Comparison of ENCODE assay signal across 8 cellular contexts in genomic region chr5:42718591-42718990, GRCh38. TPM values are rescaled to one million over a fixed set of nuclear protein-coding genes. Genes with fewer than 3 reads are reported as not detected.
DNase-seq lines count a peak whose midpoint lies in the region; ATAC-seq and TF ChIP-seq lines count a peak whose summit lies in the region.

No MANE protein-coding gene starts in this region.

- in situ Hi-C loops in KBM-7 (cut with MboI; ENCODE audit: low pct_unique_long_range_greater_than_20kb, low sequenced_read_pairs), result no loop called here

- no peaks in the 10 kb centered on the region for H3K9me2 ChIP-seq in hepatocyte (replicated peaks; ENCODE audit: insufficient read depth)

- no peaks in the 10 kb centered on the region for H4K20me1 ChIP-seq in hepatocyte (ENCODE audit: insufficient read depth, poor library complexity, severe bottlenecking)

- WGBS in body of pancreas, 2 donors, result 74 to 81% methylated on average over 4 of the region's 4 CpGs
- WGBS in hepatocyte (ENCODE audit: low lambda C conversion rate, missing lambda C conversion rate), result 95% methylated on average over 4 of the region's 4 CpGs

- TF ChIP-seq CTCF in choroid plexus epithelial cell (conservative IDR thresholded peaks at IDR 0.05; ENCODE audit: low read depth, low read length), result no peak
- no peak for TF ChIP-seq CTCF in body of pancreas (IDR thresholded peaks at IDR 0.05)
- no peak for TF ChIP-seq CTCF in hepatocyte (IDR thresholded peaks at IDR 0.05; ENCODE audit: poor library complexity)

- H3K27ac ChIP-seq in body of pancreas (no peak overlapping the region), hepatocyte (no peak overlapping the region)

- ATAC-seq in GM18505 (IDR thresholded peaks at IDR 0.05; ENCODE audit: unreplicated experiment), result peak; percentile 96
- ATAC-seq in GM21786 (IDR thresholded peaks at IDR 0.05; ENCODE audit: unreplicated experiment), result peak; percentile 84
- ATAC-seq in body of pancreas, result no peak

- no peak overlapping the region for H3K4me2 ChIP-seq in hepatocyte

- no peaks in the 10 kb centered on the region for H3K9me3 ChIP-seq in body of pancreas
- no peaks in the 10 kb centered on the region for H3K9me3 ChIP-seq in hepatocyte (ENCODE audit: low read depth)

- H3K36me3 ChIP-seq in body of pancreas (replicated peaks in 1 of 2; ENCODE audit: insufficient read depth in 1 of 2, low read depth in 2 of 2), result no peaks in the 10 kb centered on the region
- no peaks in the 10 kb centered on the region for H3K36me3 ChIP-seq in hepatocyte (replicated peaks; ENCODE audit: insufficient read depth, low read depth)

- DNase-seq in KBM-7 (peak; percentile 7), choroid plexus epithelial cell (ENCODE audit: low read depth) (peak; percentile 35), body of pancreas (no peak), hepatocyte (ENCODE audit: low spot score) (no peak), LoVo (ENCODE audit: low spot score) (no peak)
- no peak for DNase-seq in activated effector memory CD4-positive, alpha-beta T cell treated with Interleukin-2 at 50 U/mL for 16 hours

- H3K4me3 ChIP-seq in choroid plexus epithelial cell (ENCODE audit: low read depth, low read length) (no peak overlapping the region), body of pancreas (no peak overlapping the region), hepatocyte (no peak overlapping the region)

- H2AFZ ChIP-seq in hepatocyte, result no peak overlapping the region

- no peaks in the 10 kb centered on the region for H3K4me1 ChIP-seq in body of pancreas
- no peaks in the 10 kb centered on the region for H3K4me1 ChIP-seq in hepatocyte (ENCODE audit: insufficient read depth)

- no peaks in the 10 kb centered on the region for H3K79me2 ChIP-seq in hepatocyte

- TF ChIP-seq POLR2A in GM18505 (IDR thresholded peaks at IDR 0.05; ENCODE audit: borderline replicate concordance, extremely low read depth, insufficient read depth, insufficient read length) (no peak), body of pancreas (IDR thresholded peaks at IDR 0.05) (no peak)

- H3K27me3 ChIP-seq in body of pancreas, result no peaks in the 10 kb centered on the region
- H3K27me3 ChIP-seq in hepatocyte, result no peaks in the 10 kb centered on the region

- intact Hi-C loops in body of pancreas (cut with DNase I), result no loop called here

RNA-seq across cellular contexts. Expression of gene CCDC152, which starts 38.0 kb away (rescaled TPM):
- total RNA-seq in body of pancreas, result 1 to 10 TPM in 1 of 2 donors, not detected in 1; 1.3 TPM
- total RNA-seq in hepatocyte, result 1.8 and 2.0 TPM in 2 replicates
- polyA plus RNA-seq in hepatocyte, result 26.4 and 46.1 TPM in 2 replicates

Comparison
In these comparisons a context has a peak if more than half of its experiments do, and no peak if none do; other contexts are left out.
1. DNase-seq: peak in KBM-7 (single experiment) and choroid plexus epithelial cell (single experiment); none in body of pancreas (0 of 4), activated effector memory CD4-positive, alpha-beta T cell treated with Interleukin-2 at 50 U/mL for 16 hours (single experiment), hepatocyte (single experiment) and LoVo (single experiment).